In the genomic region with DNA sequence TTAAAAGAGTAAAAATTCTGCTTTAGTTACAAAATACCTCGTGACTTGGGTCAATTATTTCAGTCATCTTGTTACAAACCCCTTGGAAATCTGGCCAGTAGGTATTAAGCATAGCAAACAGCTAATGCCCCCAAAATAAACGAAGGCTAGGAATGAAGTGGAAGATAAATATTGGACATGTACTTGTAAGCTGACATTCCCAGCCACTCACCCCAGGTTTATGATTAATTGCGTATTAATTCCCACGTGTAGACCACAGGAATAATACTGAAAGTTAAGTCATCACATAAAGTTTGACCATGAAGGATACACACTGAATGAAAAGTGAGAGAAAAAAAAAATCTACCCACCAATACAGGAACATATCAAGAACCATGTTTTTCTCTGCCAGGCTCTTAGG, we compare ENCODE assay signal across 21 cellular contexts.
A peak's percentile ranks its signal among the peaks of the same experiment; 100 is the strongest.
DNase-seq lines count a peak whose midpoint lies in the region; ATAC-seq lines count a peak whose summit lies in the region.
"Had no signal": no experiment of that assay in that cellular context is flagged by ENCODE, and none has a peak within 500 bp of the region (broad histone marks: within the 10 kb centered on the region; RNA-seq: fewer than 3 reads in every experiment).

No MANE protein-coding gene starts in this region.

- POLR2A ChIA-PET in naive thymus-derived CD8-positive, alpha-beta T cell (lab: Charles Lee): no interaction called here

- peaks cover 0 to 5% (median 0%) of the 10 kb centered on the region in 9 donors for H3K9me3 Mint-ChIP-seq in naive thymus-derived CD8-positive, alpha-beta T cell
- no peaks in the 10 kb centered on the region for H3K9me3 Mint-ChIP-seq in activated T-helper 17 cell treated with anti-CD3 and anti-CD28 coated beads, Interleukin-2, amount 50 U/mL, for 72 hours
- H3K9me3 Mint-ChIP-seq: H9 had no signal

- no peaks in the 10 kb centered on the region for H3K9me3 ChIP-seq in effector memory CD4-positive, alpha-beta T cell (ENCODE audit: control insufficient read depth, low read length)
- H3K9me3 ChIP-seq: BLaER1 treated with 17β-estradiol and CSF1 and Interleukin-3, amounts not matched to agents 10 nM and 100 nM; SJCRH30 had no signal

- H3K27ac ChIP-seq in effector memory CD4-positive, alpha-beta T cell (ENCODE audit: insufficient read depth, low read length, poor library complexity, severe bottlenecking): no peak overlapping the region
- H3K27ac ChIP-seq: BLaER1 treated with 17β-estradiol and CSF1 and Interleukin-3, amounts not matched to agents 10 nM and 100 nM; SJCRH30 had no signal

- ATAC-seq in naive thymus-derived CD8-positive, alpha-beta T cell: no peak
- ATAC-seq in activated T-helper 17 cell treated with anti-CD3 and anti-CD28 coated beads, Interleukin-2, amount 50 U/mL, for 72 hours (replicated peaks): no peak
- ATAC-seq: CD8-positive, alpha-beta T cell; T-helper 17 cell had no signal

- H3K27ac Mint-ChIP-seq in naive thymus-derived CD8-positive, alpha-beta T cell: no peak overlapping the region
- H3K27ac Mint-ChIP-seq in activated T-helper 17 cell treated with anti-CD3 and anti-CD28 coated beads, Interleukin-2, amount 50 U/mL, for 72 hours: no peak overlapping the region
- H3K27ac Mint-ChIP-seq: CD8-positive, alpha-beta T cell; H9; T-helper 17 cell had no signal

- no peaks in the 10 kb centered on the region for H3K27me3 ChIP-seq in effector memory CD4-positive, alpha-beta T cell (replicated peaks; ENCODE audit: control insufficient read depth, insufficient read depth, low read length, poor library complexity, severe bottlenecking)
- H3K27me3 ChIP-seq: BLaER1 treated with 17β-estradiol and CSF1 and Interleukin-3, amounts not matched to agents 10 nM and 100 nM; SJCRH30 had no signal

- H3K36me3 Mint-ChIP-seq in naive thymus-derived CD8-positive, alpha-beta T cell: no peaks in the 10 kb centered on the region
- H3K36me3 Mint-ChIP-seq in activated T-helper 17 cell treated with anti-CD3 and anti-CD28 coated beads, Interleukin-2, amount 50 U/mL, for 72 hours (ENCODE audit: low read depth): no peaks in the 10 kb centered on the region
- H3K36me3 Mint-ChIP-seq: CD8-positive, alpha-beta T cell had no signal

- no peaks in the 10 kb centered on the region for H3K4me1 ChIP-seq in effector memory CD4-positive, alpha-beta T cell (ENCODE audit: control insufficient read depth, insufficient read depth, low read length, poor library complexity, severe bottlenecking)
- H3K4me1 ChIP-seq: BLaER1 treated with 17β-estradiol and CSF1 and Interleukin-3, amounts not matched to agents 10 nM and 100 nM; SJCRH30 had no signal

- H3K27me3 Mint-ChIP-seq in naive thymus-derived CD8-positive, alpha-beta T cell: no peaks in the 10 kb centered on the region
- no peaks in the 10 kb centered on the region for H3K27me3 Mint-ChIP-seq in activated T-helper 17 cell treated with anti-CD3 and anti-CD28 coated beads, Interleukin-2, amount 50 U/mL, for 72 hours
- H3K27me3 Mint-ChIP-seq: T-helper 17 cell had no signal

- no peaks in the 10 kb centered on the region for H3K4me1 Mint-ChIP-seq in naive thymus-derived CD8-positive, alpha-beta T cell
- no peaks in the 10 kb centered on the region for H3K4me1 Mint-ChIP-seq in activated T-helper 17 cell treated with anti-CD3 and anti-CD28 coated beads, Interleukin-2, amount 50 U/mL, for 72 hours
- H3K4me1 Mint-ChIP-seq: H9, T-helper 17 cell had no signal

- H3K36me3 ChIP-seq in effector memory CD4-positive, alpha-beta T cell (ENCODE audit: control insufficient read depth, insufficient read depth, low read length): no peaks in the 10 kb centered on the region
- H3K36me3 ChIP-seq: BLaER1 treated with 17β-estradiol and CSF1 and Interleukin-3, amounts not matched to agents 10 nM and 100 nM; SJCRH30 had no signal

- H3K4me3 ChIP-seq in effector memory CD4-positive, alpha-beta T cell (ENCODE audit: insufficient read depth, low read depth, low read length, poor library complexity, severe bottlenecking): no peak overlapping the region
- H3K4me3 ChIP-seq: BLaER1 treated with 17β-estradiol and CSF1 and Interleukin-3, amounts not matched to agents 10 nM and 100 nM; SJCRH30 had no signal

- H3K4me3 Mint-ChIP-seq in naive thymus-derived CD8-positive, alpha-beta T cell: no peak overlapping the region
- H3K4me3 Mint-ChIP-seq in activated T-helper 17 cell treated with anti-CD3 and anti-CD28 coated beads, Interleukin-2, amount 50 U/mL, for 72 hours: no peak overlapping the region
- H3K4me3 Mint-ChIP-seq: CD8-positive, alpha-beta T cell; H9; T-helper 17 cell had no signal

- DNase-seq in DMS53 treated with DMSO at 0.1 percent for 48 hours (lab: John Stamatoyannopoulos, UW; ENCODE audit: unreplicated experiment): peak; percentile 87
- peak; percentile 69 for DNase-seq in M059J (ENCODE audit: low read depth)
- DNase-seq in SHP77 (lab: John Stamatoyannopoulos, UW): peak; percentile 55 to 66
- DNase-seq in iris pigment epithelial cell (ENCODE audit: low read depth): peak; percentile 47
- no peak for DNase-seq in naive thymus-derived CD8-positive, alpha-beta T cell
- no peak for DNase-seq in effector memory CD4-positive, alpha-beta T cell
- DNase-seq: Calu3; CD8-positive, alpha-beta T cell; DND-41; H9; IMR-90; Karpas-422; MM.1S; NCI-H187 treated with DMSO at 0.1 percent for 48 hours; NCI-H345; NCI-H526 treated with DMSO at 0.1 percent for 48 hours; RPMI8226; SJCRH30; T-helper 17 cell had no signal

Comparison
In these comparisons a context has a peak if more than half of its experiments do, and no peak if none do; other contexts are left out.
1. DNase-seq: peak in DMS53 treated with DMSO at 0.1 percent for 48 hours (single experiment), M059J (single experiment), SHP77 (2 of 2) and iris pigment epithelial cell (single experiment); none in naive thymus-derived CD8-positive, alpha-beta T cell (0 of 10) and effector memory CD4-positive, alpha-beta T cell (0 of 3).